ENCODE assay signal across 23 cellular contexts in genomic region chr11:38006466-38006865, GRCh38.
A peak's percentile ranks its signal among the peaks of the same experiment; 100 is the strongest.
DNase-seq lines count a peak whose midpoint lies in the region; ATAC-seq, FAIRE-seq and TF ChIP-seq lines count a peak whose summit lies in the region.
"Had no signal": no experiment of that assay in that cellular context is flagged by ENCODE, and none has a peak within 500 bp of the region (broad histone marks: within the 10 kb centered on the region; RNA-seq: fewer than 3 reads in every experiment).

No MANE protein-coding gene starts in this region.

- no peaks in the 10 kb centered on the region for H3K4me1 ChIP-seq in heart right ventricle
- H3K4me1 ChIP-seq: A549; BLaER1 treated with 17β-estradiol and CSF1 and Interleukin-3, amounts not matched to agents 10 nM and 100 nM; Caco-2 had no signal

- no peak overlapping the region for H3K27ac ChIP-seq in heart right ventricle
- H3K27ac ChIP-seq: 22Rv1; A549; BLaER1 treated with 17β-estradiol and CSF1 and Interleukin-3, amounts not matched to agents 10 nM and 100 nM; C4-2B had no signal

- ATAC-seq in heart right ventricle = no peak
- ATAC-seq: A549; CD8-positive, alpha-beta T cell; GM12878 had no signal

- TF ChIP-seq CTCF in bronchial epithelial cell (IDR thresholded peaks at IDR 0.05; ENCODE audit: insufficient read depth, low read length, severe bottlenecking) (no peak), epithelial cell of esophagus (IDR thresholded peaks at IDR 0.05; ENCODE audit: insufficient read depth, low read depth, low read length, missing control alignments) (no peak), heart right ventricle (IDR thresholded peaks at IDR 0.05) (no peak)

- FAIRE-seq in bronchial epithelial cell (lab: Jason Lieb, UNC) = no peak
- FAIRE-seq: A549, D721Med, GM12878, GM12892, GM18507 had no signal

- H3K4me3 ChIP-seq in bronchial epithelial cell (ENCODE audit: low read depth, low read length) = no peak overlapping the region
- no peak overlapping the region for H3K4me3 ChIP-seq in epithelial cell of esophagus (ENCODE audit: low read length)
- H3K4me3 ChIP-seq in heart right ventricle = no peak overlapping the region
- H3K4me3 ChIP-seq: A549; BLaER1 treated with 17β-estradiol and CSF1 and Interleukin-3, amounts not matched to agents 10 nM and 100 nM; GM12878 had no signal

- H3K27me3 ChIP-seq in bronchial epithelial cell (ENCODE audit: control insufficient read depth, insufficient read depth, low read length) (no peaks in the 10 kb centered on the region), heart right ventricle (no peaks in the 10 kb centered on the region)
- H3K27me3 ChIP-seq: BLaER1 treated with 17β-estradiol and CSF1 and Interleukin-3, amounts not matched to agents 10 nM and 100 nM had no signal

- peaks cover 0 to 10% (median 0%) of the 10 kb centered on the region in 11 donors for H3K9me3 ChIP-seq in heart right ventricle
- H3K9me3 ChIP-seq: A549, Caco-2 had no signal

- DNase-seq in bronchial epithelial cell (ENCODE audit: low read depth) = peak; percentile 20
- peak; percentile 30 for DNase-seq in epithelial cell of esophagus (ENCODE audit: low read depth)
- DNase-seq in iris pigment epithelial cell (ENCODE audit: low read depth) = peak; percentile 34
- no peak for DNase-seq in DMS153 treated with DMSO at 0.1 percent for 48 hours (lab: John Stamatoyannopoulos, UW; ENCODE audit: unreplicated experiment)
- DNase-seq in heart right ventricle = no peak
- DNase-seq: AML-193; Caco-2; Calu3; CD4-positive, alpha-beta T cell; CD8-positive, alpha-beta T cell; DMS53; DMS79; DND-41; EL; GDM1 had no signal

- H3K36me3 ChIP-seq in bronchial epithelial cell (ENCODE audit: control insufficient read depth, insufficient read depth, low read length) (no peaks in the 10 kb centered on the region), heart right ventricle (no peaks in the 10 kb centered on the region)
- H3K36me3 ChIP-seq: BLaER1 treated with 17β-estradiol and CSF1 and Interleukin-3, amounts not matched to agents 10 nM and 100 nM had no signal

- intact Hi-C loops in heart right ventricle (cut with DNase I) = no loop called here

Comparison
In these comparisons a context has a peak if more than half of its experiments do, and no peak if none do; other contexts are left out.
1. DNase-seq: peak in bronchial epithelial cell (single experiment), epithelial cell of esophagus (single experiment) and iris pigment epithelial cell (single experiment); none in DMS153 treated with DMSO at 0.1 percent for 48 hours (single experiment) and heart right ventricle (0 of 2).